30 cellular contexts compared by ENCODE assay signal in the genomic region with DNA sequence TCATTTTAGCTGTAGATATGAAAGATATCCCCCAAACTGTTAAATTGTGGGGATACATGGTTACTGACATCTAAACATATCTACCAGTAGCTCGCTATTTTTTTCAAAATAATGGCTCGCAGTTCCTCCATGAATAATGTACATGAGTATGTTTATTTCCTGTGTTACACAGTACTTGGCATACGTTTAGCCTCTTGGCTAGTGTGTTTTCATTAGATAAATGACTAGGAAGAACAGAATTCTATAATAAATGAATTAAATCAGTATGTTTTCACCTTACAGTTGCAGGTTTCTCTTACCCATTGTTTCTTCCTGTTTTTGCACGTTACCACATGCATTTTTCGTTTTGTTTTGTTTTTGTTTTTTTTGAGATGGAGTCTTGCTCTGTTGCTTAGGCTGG. TPM values are rescaled to one million over a fixed set of nuclear protein-coding genes. Genes with fewer than 3 reads are reported as not detected.
DNase-seq lines count a peak whose midpoint lies in the region; ATAC-seq, FAIRE-seq and TF ChIP-seq lines count a peak whose summit lies in the region.
"Had no signal": no experiment of that assay in that cellular context is flagged by ENCODE, and none has a peak within 500 bp of the region (broad histone marks: within the 10 kb centered on the region; RNA-seq: fewer than 3 reads in every experiment).

No MANE protein-coding gene starts in this region.

- H2AK5ac ChIP-seq in IMR-90 (ENCODE audit: low read depth, low read length): no peak overlapping the region

- no TSS peak for BruUV-seq in IMR-90 (replicated peaks; lab: Mats Ljungman, UMichigan)

- TF ChIP-seq POLR2A in IMR-90 (IDR thresholded peaks at IDR 0.05; ENCODE audit: low read depth, low read length): no peak

- no peak overlapping the region for H2AFZ ChIP-seq in IMR-90 (replicated peaks; ENCODE audit: low read length, poor library complexity)

- no peak overlapping the region for H3K56ac ChIP-seq in IMR-90 (ENCODE audit: extremely low read depth, insufficient read depth, low read length)

- TF ChIP-seq CTCF in IMR-90 (conservative IDR thresholded peaks at IDR 0.05; ENCODE audit: low read depth, low read length): no peak
- TF ChIP-seq CTCF in bronchial epithelial cell (IDR thresholded peaks at IDR 0.05; ENCODE audit: insufficient read depth, low read length, severe bottlenecking): no peak

- no peak overlapping the region for H4K91ac ChIP-seq in IMR-90 (ENCODE audit: insufficient read depth, low read depth, low read length)

- DNase-seq in IMR-90: peak; percentile 68
- peak; percentile 15 for DNase-seq in bronchial epithelial cell (ENCODE audit: low read depth)
- peak; percentile 77 for DNase-seq in glomerular endothelial cell (ENCODE audit: extremely low read depth, low read depth, low spot score)
- no peak for DNase-seq in activated naive CD4-positive, alpha-beta T cell treated with anti-CD3 and anti-CD28 coated beads, Interleukin-2, amount 50 U/mL, for 16 hours
- no peak for DNase-seq in Kasumi-1 (lab: John Stamatoyannopoulos, UW)
- no peak for DNase-seq in posterior cingulate gyrus
- DNase-seq: activated CD4-positive, alpha-beta T cell treated with anti-CD3 and anti-CD28 coated beads, Interleukin-2, amount 10 ng/mL, durations not matched to agents 7 days and 5 days; activated effector memory CD4-positive, alpha-beta T cell treated with Interleukin-2 at 50 U/mL for 16 hours; activated naive CD8-positive, alpha-beta T cell treated with anti-CD3 and anti-CD28 coated beads, Interleukin-2, amount 10 ng/mL, durations not matched to agents 7 days and 5 days; activated T-cell treated with anti-CD3 and anti-CD28 coated beads, Interleukin-2, amount 50 U/mL, for 1 hour; Caco-2; effector CD4-positive, alpha-beta T cell; erythroblast; NCI-H2171; NCI-H82; occipital lobe; psoas muscle; sigmoid colon; stimulated activated CD4-positive, alpha-beta T cell treated with anti-CD3 and anti-CD28 coated beads, Interleukin-4, amount 100 ng/mL, for 4 hours; T-helper 9 cell; transverse colon had no signal

- H4K8ac ChIP-seq in IMR-90 (ENCODE audit: low read depth in 2 of 2, low read length in 2 of 2): no peak overlapping the region

- no CpG with 5 or more reads among the region's 5 CpGs for WGBS in IMR-90 (ENCODE audit: extremely low coverage in 2 of 2, insufficient read length in 1 of 2), 2 experiments

- no peak overlapping the region for H3K14ac ChIP-seq in IMR-90 (replicated peaks; ENCODE audit: low read depth, low read length)

- H3K27ac ChIP-seq in IMR-90 (ENCODE audit: insufficient read depth, low read length): no peak overlapping the region
- H3K27ac ChIP-seq: BLaER1, psoas muscle, sigmoid colon, transverse colon had no signal

- no peak overlapping the region for H2BK20ac ChIP-seq in IMR-90 (ENCODE audit: low read depth, low read length)

- H3K23ac ChIP-seq in IMR-90 (ENCODE audit: low read depth, low read length): no peak overlapping the region

- H3K4me3 ChIP-seq in IMR-90 (ENCODE audit: insufficient read depth, low read depth, low read length): no peak overlapping the region
- no peak overlapping the region for H3K4me3 ChIP-seq in bronchial epithelial cell (ENCODE audit: low read depth, low read length)
- H3K4me3 ChIP-seq: BLaER1, psoas muscle, sigmoid colon, transverse colon had no signal

- peaks cover 7% of the 10 kb centered on the region for H3K9me1 ChIP-seq in IMR-90 (ENCODE audit: insufficient read depth, low read length)

- peaks cover 16% of the 10 kb centered on the region for H3K4me1 ChIP-seq in IMR-90 (ENCODE audit: control insufficient read depth, insufficient read depth, low read length)
- H3K4me1 ChIP-seq: BLaER1 had no signal

- H3K4ac ChIP-seq in IMR-90 (ENCODE audit: low read depth, low read length): no peak overlapping the region

- peaks cover 52% of the 10 kb centered on the region for H4K20me1 ChIP-seq in IMR-90 (ENCODE audit: insufficient read depth, low read length)

- no peak overlapping the region for H2BK120ac ChIP-seq in IMR-90 (ENCODE audit: low read depth, low read length)

- H2BK5ac ChIP-seq in IMR-90 (ENCODE audit: low read depth, low read length, poor library complexity, severe bottlenecking): no peak overlapping the region

- POLR2A ChIA-PET in IMR-90 (lab: Charles Lee; ENCODE audit: unreplicated experiment): no interaction called here

- no peak overlapping the region for H2AK9ac ChIP-seq in IMR-90 (replicated peaks; ENCODE audit: low read depth, low read length, poor library complexity)

- no peak for FAIRE-seq in bronchial epithelial cell (lab: Jason Lieb, UNC)
- FAIRE-seq: G401.6 had no signal

- dilution Hi-C loops in IMR-90 (cut with HindIII; ENCODE audit: low sequenced_read_pairs, unreplicated experiment): no loop called here

- H3K18ac ChIP-seq in IMR-90 (ENCODE audit: low read depth, low read length): no peak overlapping the region

- intact Hi-C loops in IMR-90 (cut with micrococcal nuclease) (loop anchor here (5.0 kb wide), 1 partner anchor 37 kb away; no protein-coding TSS in a partner anchor), posterior cingulate gyrus (cut with DNase I) (no loop called here)

- peak overlapping the region; percentile 58; the same call in 1 of the 2 replicates for H3K4me2 ChIP-seq in IMR-90 (ENCODE audit: low read depth, low read length)
- H3K4me2 ChIP-seq: BLaER1 had no signal

- in situ Hi-C loops in IMR-90 (cut with MboI; ENCODE audit: low sequenced_read_pairs): no loop called here

- H4K5ac ChIP-seq in IMR-90 (ENCODE audit: low read depth, low read length): no peak overlapping the region

- no peak overlapping the region for H3K9ac ChIP-seq in IMR-90 (ENCODE audit: low read depth, low read length)
- H3K9ac ChIP-seq: BLaER1 had no signal

- H3K79me1 ChIP-seq in IMR-90 (ENCODE audit: low read depth in 1 of 2, low read length in 2 of 2): peaks cover 35 to 66% of the 10 kb centered on the region in 2 experiments

- no peak for TF ChIP-seq RAD21 in IMR-90 (IDR thresholded peaks at IDR 0.05; ENCODE audit: low read length)

- no peaks in the 10 kb centered on the region for H3K27me3 ChIP-seq in IMR-90 (ENCODE audit: control insufficient read depth, insufficient read depth, low read length)
- H3K27me3 ChIP-seq in bronchial epithelial cell (ENCODE audit: control insufficient read depth, insufficient read depth, low read length): no peaks in the 10 kb centered on the region
- H3K27me3 ChIP-seq: BLaER1, sigmoid colon, transverse colon had no signal

- H3K9me3 ChIP-seq in IMR-90 (ENCODE audit: control insufficient read depth, insufficient read depth, low read length): no peaks in the 10 kb centered on the region
- H3K9me3 ChIP-seq: Caco-2, psoas muscle, sigmoid colon, transverse colon had no signal

- H2BK15ac ChIP-seq in IMR-90 (ENCODE audit: low read depth, low read length): no peak overlapping the region

- H3K36me3 ChIP-seq in IMR-90 (ENCODE audit: control insufficient read depth, insufficient read depth, low read length) (no peaks in the 10 kb centered on the region), bronchial epithelial cell (ENCODE audit: control insufficient read depth, insufficient read depth, low read length) (no peaks in the 10 kb centered on the region)
- H3K36me3 ChIP-seq: sigmoid colon, transverse colon had no signal

- ATAC-seq in IMR-90 (ENCODE audit: low read depth) (peak; percentile 30; the same call in 1 of the 2 replicates), GM21619 (IDR thresholded peaks at IDR 0.05; ENCODE audit: unreplicated experiment) (no peak)
- ATAC-seq: HCT116, psoas muscle, WTC11 had no signal

- CTCF ChIA-PET in IMR-90 (lab: Yijun Ruan, JAX): no interaction called here

TF ChIP-seq in IMR-90, 13 proteins besides CTCF, POLR2A, EP300 and RAD21:
- no peak for TF ChIP-seq MAZ (IDR thresholded peaks at IDR 0.05; ENCODE audit: borderline replicate concordance, low read depth, low read length)
- TF ChIP-seq CEBPB (IDR thresholded peaks at IDR 0.05; ENCODE audit: low read depth, low read length): peak; percentile 11; the same call in 1 of the 2 replicates

RNA-seq across cellular contexts. Expression of a gene that starts 21.8 kb away (rescaled TPM):
- 23.3 and 28.1 TPM in 2 replicates for total RNA-seq in IMR-90 (2012; rRNA removed)
- polyA plus RNA-seq in IMR-90 (2012; rRNA removed): 3.0 and 3.6 TPM in 2 replicates
- 0.73 and 0.82 TPM in 2 replicates for polyA plus RNA-seq in IMR-90 (2012; cell fraction: cytosol; rRNA removed)
- polyA plus RNA-seq in IMR-90 (2012; cell fraction: nucleus; rRNA removed; ENCODE audit: low replicate concordance): 1.2 and 7.6 TPM in 2 replicates
- total RNA-seq in bronchial epithelial cell: 12.6 and 16.4 TPM in 2 replicates
- total RNA-seq in glomerular endothelial cell: 23.7 and 29.5 TPM in 2 replicates

RNA-seq across cellular contexts. Expression of a gene that starts 39.2 kb away (rescaled TPM):
- total RNA-seq in IMR-90 (2012; rRNA removed): not detected in 2 replicates
- 0.37 and 0.80 TPM in 2 replicates for polyA plus RNA-seq in IMR-90 (2012; rRNA removed)
- 0.95 and 2.3 TPM in 2 replicates for polyA plus RNA-seq in IMR-90 (2012; cell fraction: cytosol; rRNA removed)
- 0.64 and 0.66 TPM in 2 replicates for polyA plus RNA-seq in IMR-90 (2012; cell fraction: nucleus; rRNA removed; ENCODE audit: low replicate concordance)
- total RNA-seq in bronchial epithelial cell: not detected in 2 replicates
- not detected in 2 replicates for total RNA-seq in glomerular endothelial cell
- total RNA-seq: activated CD4-positive, alpha-beta T cell treated with anti-CD3 and anti-CD28 coated beads, Interleukin-2, amount 10 ng/mL, durations not matched to agents 7 days and 5 days; activated naive CD8-positive, alpha-beta T cell treated with anti-CD3 and anti-CD28 coated beads, Interleukin-2, amount 10 ng/mL, durations not matched to agents 7 days and 5 days; cerebellum; fibroblast of villous mesenchyme; kidney epithelial cell; NCI-H460; occipital lobe had no signal

Comparison
In these comparisons a context has a peak if more than half of its experiments do, and no peak if none do; other contexts are left out.
1. DNase-seq: peak in IMR-90 (single experiment), bronchial epithelial cell (single experiment) and glomerular endothelial cell (single experiment); none in activated naive CD4-positive, alpha-beta T cell treated with anti-CD3 and anti-CD28 coated beads, Interleukin-2, amount 50 U/mL, for 16 hours (single experiment), Kasumi-1 (0 of 2) and posterior cingulate gyrus (0 of 10).